15 cellular contexts compared by ENCODE assay signal in the genomic region with DNA sequence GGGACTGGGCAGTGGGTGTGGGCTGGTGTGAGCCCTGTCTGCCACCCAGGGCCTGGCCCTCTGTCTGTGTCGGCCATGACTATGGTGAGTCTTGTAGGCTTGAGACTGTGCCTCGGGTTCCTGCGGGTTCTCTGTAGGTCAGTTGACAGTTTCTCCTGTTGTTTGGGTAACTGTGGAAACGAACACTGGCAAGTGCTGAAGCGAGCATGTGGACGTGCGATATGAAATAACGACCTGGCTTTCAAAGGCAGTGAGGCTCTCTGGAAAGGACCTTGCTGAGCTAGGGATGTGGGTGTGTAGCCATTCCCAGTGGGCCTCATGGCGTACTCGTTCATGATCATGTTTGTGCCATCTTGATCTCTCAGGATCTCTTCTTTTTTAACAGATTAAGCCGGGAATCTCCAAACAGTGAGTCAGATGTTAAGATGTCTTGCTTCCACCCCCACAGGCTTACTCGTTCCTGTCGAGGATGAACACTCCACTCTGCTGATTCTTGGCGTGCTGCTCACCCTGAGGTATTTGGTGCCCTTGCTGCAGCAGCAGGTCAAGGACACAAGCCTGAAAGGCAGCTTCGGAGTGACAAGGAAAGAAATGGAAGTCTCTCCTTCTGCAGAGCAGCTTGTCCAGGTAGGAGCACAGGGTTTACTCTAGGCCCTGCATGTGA.
A peak's percentile ranks its signal among the peaks of the same experiment; 100 is the strongest.
DNase-seq lines count a peak whose midpoint lies in the region; TF ChIP-seq lines count a peak whose summit lies in the region.
"Had no signal": no experiment of that assay in that cellular context is flagged by ENCODE, and none has a peak within 500 bp of the region (broad histone marks: within the 10 kb centered on the region; RNA-seq: fewer than 3 reads in every experiment).

No MANE protein-coding gene starts in this region.

- H3K4me3 ChIP-seq in AG10803 (ENCODE audit: low read length) (no peak overlapping the region), choroid plexus epithelial cell (ENCODE audit: low read depth, low read length) (no peak overlapping the region), muscle layer of duodenum (ENCODE audit: low read depth in 1 of 2, low read length in 2 of 2) (no peak overlapping the region)
- H3K4me3 ChIP-seq: BLaER1 treated with 17β-estradiol and CSF1 and Interleukin-3, amounts not matched to agents 10 nM and 100 nM; ovary; spleen; upper lobe of left lung had no signal

- H3K4me1 ChIP-seq in muscle layer of duodenum (ENCODE audit: control insufficient read depth in 1 of 2, insufficient read depth in 2 of 2, low read length in 2 of 2): peaks cover 4 to 12% of the 10 kb centered on the region in 2 donors

- no peaks in the 10 kb centered on the region for H3K27me3 ChIP-seq in muscle layer of duodenum (ENCODE audit: low read depth, low read length)
- H3K27me3 ChIP-seq: BLaER1 treated with 17β-estradiol and CSF1 and Interleukin-3, amounts not matched to agents 10 nM and 100 nM; ovary; spleen; upper lobe of left lung had no signal

- peaks cover 30 to 34% of the 10 kb centered on the region in 2 donors for H3K36me3 ChIP-seq in muscle layer of duodenum (ENCODE audit: control insufficient read depth in 1 of 2, insufficient read depth in 2 of 2, low read length in 2 of 2)
- H3K36me3 ChIP-seq: ovary had no signal

- H3K27ac ChIP-seq in muscle layer of duodenum (ENCODE audit: low read length): peak overlapping the region; percentile 63
- H3K27ac ChIP-seq: BLaER1 treated with 17β-estradiol and CSF1 and Interleukin-3, amounts not matched to agents 10 nM and 100 nM; ovary; spleen; upper lobe of left lung had no signal

- peak; percentile 31 for DNase-seq in AG10803 (ENCODE audit: low read depth)
- DNase-seq in HCEC 1CT: peak; percentile 46
- peak; percentile 68 for DNase-seq in choroid plexus epithelial cell (ENCODE audit: low read depth)
- DNase-seq in activated CD4-positive, alpha-beta T cell treated with anti-CD3 and anti-CD28 coated beads for 4 hours: no peak
- no peak for DNase-seq in NCI-H446 treated with DMSO at 0.1 percent for 48 hours (lab: John Stamatoyannopoulos, UW)
- no peak for DNase-seq in NCI-H524 treated with DMSO at 0.1 percent for 48 hours (lab: John Stamatoyannopoulos, UW)
- DNase-seq in activated effector memory CD4-positive, alpha-beta T cell treated with anti-CD3 and anti-CD28 coated beads, Interleukin-2, amount 50 U/mL, for 16 hours: no peak
- DNase-seq: activated CD4-positive, alpha-beta T cell treated with anti-CD3 and anti-CD28 coated beads, Interleukin-2, amount 10 ng/mL, durations not matched to agents 7 days and 5 days; effector CD4-positive, alpha-beta T cell; NCI-H2081 treated with DMSO at 0.1 percent for 48 hours; ovary; spleen had no signal

- no peaks in the 10 kb centered on the region for H3K9me3 ChIP-seq in muscle layer of duodenum (ENCODE audit: control insufficient read depth in 1 of 2, low read length in 2 of 2)
- H3K9me3 ChIP-seq: BLaER1 treated with 17β-estradiol and CSF1 and Interleukin-3, amounts not matched to agents 10 nM and 100 nM; ovary; spleen; upper lobe of left lung had no signal

- no peak for TF ChIP-seq CTCF in AG10803 (conservative IDR thresholded peaks at IDR 0.05; ENCODE audit: low read length)
- TF ChIP-seq CTCF in choroid plexus epithelial cell (conservative IDR thresholded peaks at IDR 0.05; ENCODE audit: low read depth, low read length): no peak

Comparison
In these comparisons a context has a peak if more than half of its experiments do, and no peak if none do; other contexts are left out.
1. DNase-seq: peak in AG10803 (single experiment), HCEC 1CT (single experiment) and choroid plexus epithelial cell (single experiment); none in activated CD4-positive, alpha-beta T cell treated with anti-CD3 and anti-CD28 coated beads for 4 hours (0 of 2), NCI-H446 treated with DMSO at 0.1 percent for 48 hours (single experiment), NCI-H524 treated with DMSO at 0.1 percent for 48 hours (single experiment) and activated effector memory CD4-positive, alpha-beta T cell treated with anti-CD3 and anti-CD28 coated beads, Interleukin-2, amount 50 U/mL, for 16 hours (single experiment).